32 cellular contexts compared by ENCODE assay signal in genomic region chr3:100368421-100368820, GRCh38.
"Had no signal": no experiment of that assay in that cellular context is flagged by ENCODE, and none has a peak within 500 bp of the region (broad histone marks: within the 10 kb centered on the region; RNA-seq: fewer than 3 reads in every experiment).

No MANE protein-coding gene starts in this region.

- ATAC-seq: activated CD8-positive, alpha-beta memory T cell treated with anti-CD3 and anti-CD28 coated beads, Interleukin-2, amount 10 ng/mL, durations not matched to agents 7 days and 5 days; Right ventricle myocardium inferior had no signal

- DNase-seq: activated CD4-positive, alpha-beta memory T cell treated with anti-CD3 and anti-CD28 coated beads, Interleukin-2, amount 10 ng/mL, durations not matched to agents 7 days and 5 days; activated CD4-positive, alpha-beta T cell treated with anti-CD3 and anti-CD28 coated beads for 1 hour; activated CD4-positive, alpha-beta T cell treated with anti-CD3 and anti-CD28 coated beads for 48 hours; activated CD4-positive, CD25-positive, alpha-beta regulatory T cell; activated CD8-positive, alpha-beta memory T cell treated with anti-CD3 and anti-CD28 coated beads for 24 hours; activated CD8-positive, alpha-beta memory T cell treated with anti-CD3 and anti-CD28 coated beads, Interleukin-2, amount 10 ng/mL, durations not matched to agents 7 days and 5 days; activated CD8-positive, alpha-beta memory T cell treated with anti-CD3 and anti-CD28 coated beads, Interleukin-2, amount 50 U/mL, for 48 hours; activated effector memory CD4-positive, alpha-beta T cell treated with Interleukin-2 at 50 U/mL for 16 hours; activated naive CD4-positive, alpha-beta T cell; activated naive CD4-positive, alpha-beta T cell treated with anti-CD3 and anti-CD28 coated beads, Interleukin-2, amount 50 U/mL, for 16 hours; activated naive CD8-positive, alpha-beta T cell treated with anti-CD3 and anti-CD28 coated beads for 36 hours; activated T-cell treated with anti-CD3 and anti-CD28 coated beads, Interleukin-2, amount 50 U/mL, for 48 hours; amniotic stem cell; aorta; brain microvascular endothelial cell; Kasumi-1; KG1; NCI-H1105 treated with DMSO at 0.1 percent for 48 hours; NCI-H1436; NCI-H1694; NCI-H2029; NCI-H345; NCI-H524 treated with DMSO at 0.1 percent for 48 hours; PC-9; SIG-M5; SW 1271; T1000; WERI-Rb-1 had no signal

- H3K9me3 Mint-ChIP-seq: activated CD4-positive, alpha-beta memory T cell treated with anti-CD3 and anti-CD28 coated beads, Interleukin-2, amount 10 ng/mL, durations not matched to agents 7 days and 5 days had no signal

- H3K27ac ChIP-seq: brain microvascular endothelial cell, cardiac muscle cell, PC-9, RWPE1, WERI-Rb-1 had no signal

- H3K4me2 ChIP-seq: PC-9 had no signal

- H2AFZ ChIP-seq: PC-9 had no signal

- H3K4me3 ChIP-seq: cardiac muscle cell, PC-9 had no signal

- FAIRE-seq: RCC 7860 had no signal

- H3K4me3 Mint-ChIP-seq: activated CD4-positive, alpha-beta memory T cell treated with anti-CD3 and anti-CD28 coated beads, Interleukin-2, amount 10 ng/mL, durations not matched to agents 7 days and 5 days; activated CD8-positive, alpha-beta memory T cell treated with anti-CD3 and anti-CD28 coated beads, Interleukin-2, amount 10 ng/mL, durations not matched to agents 7 days and 5 days; activated naive CD8-positive, alpha-beta T cell treated with anti-CD3 and anti-CD28 coated beads for 36 hours had no signal

- H3K27me3 Mint-ChIP-seq: activated CD4-positive, alpha-beta memory T cell treated with anti-CD3 and anti-CD28 coated beads, Interleukin-2, amount 10 ng/mL, durations not matched to agents 7 days and 5 days; activated CD8-positive, alpha-beta memory T cell treated with anti-CD3 and anti-CD28 coated beads, Interleukin-2, amount 10 ng/mL, durations not matched to agents 7 days and 5 days; activated naive CD8-positive, alpha-beta T cell treated with anti-CD3 and anti-CD28 coated beads for 36 hours had no signal

- H3K27me3 ChIP-seq: brain microvascular endothelial cell, cardiac muscle cell had no signal

- H3K4me1 Mint-ChIP-seq: activated CD4-positive, alpha-beta memory T cell treated with anti-CD3 and anti-CD28 coated beads, Interleukin-2, amount 10 ng/mL, durations not matched to agents 7 days and 5 days; activated CD8-positive, alpha-beta memory T cell treated with anti-CD3 and anti-CD28 coated beads, Interleukin-2, amount 10 ng/mL, durations not matched to agents 7 days and 5 days; activated naive CD8-positive, alpha-beta T cell treated with anti-CD3 and anti-CD28 coated beads for 36 hours had no signal

- H3K27ac Mint-ChIP-seq: activated CD4-positive, alpha-beta memory T cell treated with anti-CD3 and anti-CD28 coated beads, Interleukin-2, amount 10 ng/mL, durations not matched to agents 7 days and 5 days; activated CD8-positive, alpha-beta memory T cell treated with anti-CD3 and anti-CD28 coated beads, Interleukin-2, amount 10 ng/mL, durations not matched to agents 7 days and 5 days; activated naive CD8-positive, alpha-beta T cell treated with anti-CD3 and anti-CD28 coated beads for 36 hours had no signal
